1 cellular context compared by ENCODE assay signal in the genomic region with DNA sequence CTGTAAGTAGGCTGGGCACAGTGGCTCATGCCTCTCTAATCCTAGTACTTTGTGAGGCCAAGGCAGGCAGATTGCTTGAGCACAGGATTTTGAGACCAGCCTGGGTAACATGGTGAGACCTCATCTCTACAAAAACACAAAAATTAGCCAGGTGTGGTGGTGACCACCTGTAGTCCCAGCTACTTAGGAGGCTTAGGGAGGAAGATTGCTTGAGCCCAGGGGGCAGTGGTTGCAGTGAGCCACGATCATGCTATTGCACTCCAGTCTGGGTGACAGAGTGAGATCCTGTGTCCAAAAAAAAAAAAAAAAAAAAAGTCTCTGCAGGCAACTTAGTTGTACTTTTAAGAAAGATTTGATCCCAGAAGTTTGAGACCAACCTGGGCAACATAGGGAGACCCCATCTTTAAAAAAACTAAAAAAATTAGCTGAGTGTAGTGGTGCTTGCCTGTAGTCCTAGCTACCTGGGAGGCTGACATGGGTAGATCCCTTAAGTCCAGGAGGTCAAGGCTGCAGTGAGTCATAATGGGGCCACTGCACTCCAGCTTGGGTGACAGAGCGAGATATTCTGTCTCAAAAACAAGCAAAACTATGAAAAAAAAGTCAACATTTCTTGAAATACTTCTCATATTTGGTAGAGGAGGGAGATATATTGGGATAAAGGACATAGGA.
TF ChIP-seq lines count a peak whose summit lies in the region.

No MANE protein-coding gene starts in this region.

TF ChIP-seq in liver, 16 proteins besides CTCF, POLR2A, EP300 and RAD21:
- TF ChIP-seq NR2F2 (IDR thresholded peaks at IDR 0.05) (no peak), HNF4A (conservative IDR thresholded peaks at IDR 0.05) (peak; percentile 45 to 60), JUND (IDR thresholded peaks at IDR 0.05) (peak; percentile 55 to 58), FOXA2 (IDR thresholded peaks at IDR 0.05) (no peak), RXRA (IDR thresholded peaks at IDR 0.05) (no peak)
- TF ChIP-seq, protein P1, sequence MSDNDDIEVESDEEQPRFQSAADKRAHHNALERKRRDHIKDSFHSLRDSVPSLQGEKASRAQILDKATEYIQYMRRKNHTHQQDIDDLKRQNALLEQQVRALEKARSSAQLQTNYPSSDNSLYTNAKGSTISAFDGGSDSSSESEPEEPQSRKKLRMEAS (IDR thresholded peaks at IDR 0.05) = no peak
